Comparison of ENCODE assay signal across 7 cellular contexts in genomic region chr2:48596751-48597150, GRCh38. TPM values are rescaled to one million over a fixed set of nuclear protein-coding genes. Genes with fewer than 3 reads are reported as not detected.
"Had no signal": no experiment of that assay in that cellular context is flagged by ENCODE, and none has a peak within 500 bp of the region (broad histone marks: within the 10 kb centered on the region; RNA-seq: fewer than 3 reads in every experiment).

No MANE protein-coding gene starts in this region.

RNA-seq across cellular contexts. Expression of gene GTF2A1L, which starts 20.9 kb away (rescaled TPM):
- total RNA-seq: naive thymus-derived CD8-positive, alpha-beta T cell; natural killer cell; natural killer cell treated with Interleukin-12 subunit alpha and Interleukin-12 subunit beta and Interleukin-15 and Interleukin-18, amount 100 ng/mL, for 72 hours; neural crest cell; osteocyte; progenitor cell of endocrine pancreas; skeletal muscle tissue had no signal
